In genomic region chr1:66335859-66336640, GRCh38 we compare ENCODE assay signal across 9 cellular contexts.
DNase-seq lines count a peak whose midpoint lies in the region; ATAC-seq, FAIRE-seq and TF ChIP-seq lines count a peak whose summit lies in the region.
"Had no signal": no experiment of that assay in that cellular context is flagged by ENCODE, and none has a peak within 500 bp of the region (broad histone marks: within the 10 kb centered on the region; RNA-seq: fewer than 3 reads in every experiment).

No MANE protein-coding gene starts in this region.

- TF ChIP-seq POLR2A in GM19099 (IDR thresholded peaks at IDR 0.05; ENCODE audit: extremely low read depth, insufficient read length, low read depth) (peak; percentile 60), GM12878 (IDR thresholded peaks at IDR 0.05; ENCODE audit: low read depth, low read length) (peak; percentile 76)

- H3K27ac ChIP-seq in GM12878 (ENCODE audit: control insufficient read depth, insufficient read depth), result peak overlapping the region; percentile 93
- no peak overlapping the region for H3K27ac ChIP-seq in hepatocyte

- H4K20me1 ChIP-seq in GM12878 (ENCODE audit: control insufficient read depth, insufficient read depth) (no peaks in the 10 kb centered on the region), hepatocyte (ENCODE audit: insufficient read depth, poor library complexity, severe bottlenecking) (no peaks in the 10 kb centered on the region)

- H3K4me1 ChIP-seq in GM12878 (ENCODE audit: control insufficient read depth, insufficient read depth, low read length), result peaks cover 24% of the 10 kb centered on the region
- H3K4me1 ChIP-seq in hepatocyte (ENCODE audit: insufficient read depth), result peaks cover 8% of the 10 kb centered on the region

- no peaks in the 10 kb centered on the region for H3K9me2 ChIP-seq in hepatocyte (replicated peaks; ENCODE audit: insufficient read depth)

- DNase-seq in T-helper 22 cell (ENCODE audit: low read depth) (peak; percentile 81), GM12878 (ENCODE audit: low read depth, low spot score) (peak; percentile 97), lung microvascular endothelial cell (ENCODE audit: low read depth in 2 of 2) (peak; percentile 95 to 97), hepatocyte (ENCODE audit: low spot score) (no peak), NCI-H187 (lab: John Stamatoyannopoulos, UW) (no peak)
- peak; percentile 44 for DNase-seq in stimulated activated CD8-positive, alpha-beta memory T cell treated with anti-CD3 and anti-CD28 coated beads, Interleukin-4, amount 100 ng/mL, for 24 hours (ENCODE audit: low read depth)

- H3K4me2 ChIP-seq in GM12878 (ENCODE audit: control insufficient read depth, insufficient read depth) (peak overlapping the region; percentile 78), hepatocyte (no peak overlapping the region)

- peak overlapping the region; percentile 88 for H3K9ac ChIP-seq in GM12878 (ENCODE audit: control insufficient read depth, insufficient read depth, low read length)

- H3K9me3 ChIP-seq in GM12878 (replicated peaks; ENCODE audit: control insufficient read depth, insufficient read depth, low read length) (no peaks in the 10 kb centered on the region), hepatocyte (ENCODE audit: low read depth) (no peaks in the 10 kb centered on the region)

- ATAC-seq in HG03135 (IDR thresholded peaks at IDR 0.05; ENCODE audit: unreplicated experiment) (peak; percentile 83), GM12878 (peak; percentile 63)

- peak; percentile 95 to 97; a peak in 3 of 4 replicates for TF ChIP-seq EP300 in GM12878 (IDR thresholded peaks at IDR 0.05; ENCODE audit: borderline replicate concordance in 1 of 2, control insufficient read depth in 1 of 2, low read depth in 2 of 2, low read length in 2 of 2)

- H3K79me2 ChIP-seq in GM12878 (ENCODE audit: control insufficient read depth, insufficient read depth, low read length) (peaks cover 83% of the 10 kb centered on the region), hepatocyte (no peaks in the 10 kb centered on the region)

- intact Hi-C loops in GM12878 (cut with micrococcal nuclease; ENCODE audit: unreplicated experiment), result loop anchor here (1.0 to 2.0 kb wide), 5 partner anchors 39 to 111 kb away; no protein-coding TSS in a partner anchor

- RAD21 ChIA-PET in GM12878 (lab: Charles Lee; ENCODE audit: unreplicated experiment), result interaction anchor here (0.8 to 13.5 kb wide), 14 partner anchors 12 to 108 kb away, joined by 3 to 238 read pairs (median 6); no protein-coding TSS in a partner anchor

- H3K36me3 ChIP-seq in GM12878 (ENCODE audit: control insufficient read depth in 2 of 2, insufficient read depth in 2 of 2, low read length in 1 of 2), result no peaks in the 10 kb centered on the region
- H3K36me3 ChIP-seq in hepatocyte (replicated peaks; ENCODE audit: insufficient read depth, low read depth), result no peaks in the 10 kb centered on the region

- under 1% methylated on average over 10 of the region's 10 CpGs for WGBS in GM12878 (ENCODE audit: insufficient coverage, insufficient replicate concordance, low lambda C conversion rate, missing lambda C conversion rate)
- 64% methylated on average over 10 of the region's 10 CpGs for WGBS in hepatocyte (ENCODE audit: low lambda C conversion rate, missing lambda C conversion rate)

- no peaks in the 10 kb centered on the region for H3K27me3 ChIP-seq in GM12878 (replicated peaks in 1 of 2; ENCODE audit: control insufficient read depth in 2 of 2, insufficient read depth in 2 of 2, low read length in 1 of 2)
- H3K27me3 ChIP-seq in hepatocyte, result no peaks in the 10 kb centered on the region

- FAIRE-seq in GM12878 (lab: Jason Lieb, UNC), result peak; percentile 94
- FAIRE-seq: islet of Langerhans had no signal

- TF ChIP-seq RAD21 in GM12878 (IDR thresholded peaks at IDR 0.05; ENCODE audit: insufficient read depth, low read depth, low read length), result no peak

- in situ Hi-C loops in GM12878 (cut with MboI), result no loop called here

- BruUV-seq in GM12878 (replicated peaks; lab: Mats Ljungman, UMichigan), result TSS peak; percentile 30

- peak overlapping the region; percentile 74 for H2AFZ ChIP-seq in GM12878 (ENCODE audit: control insufficient read depth, low read depth, low read length)
- H2AFZ ChIP-seq in hepatocyte, result no peak overlapping the region

- H3K4me3 ChIP-seq in GM12878, result peak overlapping the region; percentile 81
- H3K4me3 ChIP-seq in hepatocyte, result no peak overlapping the region

- TF ChIP-seq CTCF in GM12878 (IDR thresholded peaks at IDR 0.05 in 2 of 3, conservative IDR thresholded peaks at IDR 0.05 in 1 of 3; ENCODE audit: control insufficient read depth in 2 of 3, extremely low read depth in 1 of 3, insufficient read depth in 1 of 3, low read depth in 3 of 3, low read length in 3 of 3) (no peak), hepatocyte (IDR thresholded peaks at IDR 0.05; ENCODE audit: poor library complexity) (no peak)

- SMC1A ChIA-PET in GM12878 (lab: Charles Lee; ENCODE audit: uncharacterized antibody, unreplicated experiment), result interaction anchor here (0.9 to 16.3 kb wide), 14 partner anchors 10 to 108 kb away, joined by 3 to 331 read pairs (median 4); no protein-coding TSS in a partner anchor

- POLR2A ChIA-PET in GM12878 (lab: Charles Lee), result interaction anchor here (1.5 to 6.1 kb wide), 6 partner anchors 9 to 54 kb away, joined by 4 to 79 read pairs (median 10); no protein-coding TSS in a partner anchor

- CTCF ChIA-PET in GM12878 (lab: Yijun Ruan, JAX), result interaction anchor here (1.1 to 8.9 kb wide), 5 partner anchors 12 to 110 kb away, joined by 3 to 123 read pairs (median 5); no protein-coding TSS in a partner anchor

TF ChIP-seq in GM12878, 131 proteins besides CTCF, POLR2A, EP300 and RAD21 (continues in another document):
- no peak for TF ChIP-seq MEF2A (IDR thresholded peaks at IDR 0.05; ENCODE audit: insufficient read depth, low read depth, low read length)
- peak; percentile 99 for TF ChIP-seq NR2F1 (conservative IDR thresholded peaks at IDR 0.05)
- TF ChIP-seq, protein P1, sequence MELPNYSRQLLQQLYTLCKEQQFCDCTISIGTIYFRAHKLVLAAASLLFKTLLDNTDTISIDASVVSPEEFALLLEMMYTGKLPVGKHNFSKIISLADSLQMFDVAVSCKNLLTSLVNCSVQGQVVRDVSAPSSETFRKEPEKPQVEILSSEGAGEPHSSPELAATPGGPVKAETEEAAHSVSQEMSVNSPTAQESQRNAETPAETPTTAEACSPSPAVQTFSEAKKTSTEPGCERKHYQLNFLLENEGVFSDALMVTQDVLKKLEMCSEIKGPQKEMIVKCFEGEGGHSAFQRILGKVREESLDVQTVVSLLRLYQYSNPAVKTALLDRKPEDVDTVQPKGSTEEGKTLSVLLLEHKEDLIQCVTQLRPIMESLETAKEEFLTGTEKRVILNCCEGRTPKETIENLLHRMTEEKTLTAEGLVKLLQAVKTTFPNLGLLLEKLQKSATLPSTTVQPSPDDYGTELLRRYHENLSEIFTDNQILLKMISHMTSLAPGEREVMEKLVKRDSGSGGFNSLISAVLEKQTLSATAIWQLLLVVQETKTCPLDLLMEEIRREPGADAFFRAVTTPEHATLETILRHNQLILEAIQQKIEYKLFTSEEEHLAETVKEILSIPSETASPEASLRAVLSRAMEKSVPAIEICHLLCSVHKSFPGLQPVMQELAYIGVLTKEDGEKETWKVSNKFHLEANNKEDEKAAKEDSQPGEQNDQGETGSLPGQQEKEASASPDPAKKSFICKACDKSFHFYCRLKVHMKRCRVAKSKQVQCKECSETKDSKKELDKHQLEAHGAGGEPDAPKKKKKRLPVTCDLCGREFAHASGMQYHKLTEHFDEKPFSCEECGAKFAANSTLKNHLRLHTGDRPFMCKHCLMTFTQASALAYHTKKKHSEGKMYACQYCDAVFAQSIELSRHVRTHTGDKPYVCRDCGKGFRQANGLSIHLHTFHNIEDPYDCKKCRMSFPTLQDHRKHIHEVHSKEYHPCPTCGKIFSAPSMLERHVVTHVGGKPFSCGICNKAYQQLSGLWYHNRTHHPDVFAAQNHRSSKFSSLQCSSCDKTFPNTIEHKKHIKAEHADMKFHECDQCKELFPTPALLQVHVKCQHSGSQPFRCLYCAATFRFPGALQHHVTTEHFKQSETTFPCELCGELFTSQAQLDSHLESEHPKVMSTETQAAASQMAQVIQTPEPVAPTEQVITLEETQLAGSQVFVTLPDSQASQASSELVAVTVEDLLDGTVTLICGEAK (IDR thresholded peaks at IDR 0.05; ENCODE audit: borderline replicate concordance), result 0 out of 2 replicates have a peak, but pooled peaks have one; percentile 37
- TF ChIP-seq CBX3 (IDR thresholded peaks at IDR 0.05; ENCODE audit: borderline replicate concordance, low read depth), result no peak
- no peak for TF ChIP-seq SUZ12 (IDR thresholded peaks at IDR 0.05; ENCODE audit: unreplicated experiment)
- TF ChIP-seq ZBED1 (IDR thresholded peaks at IDR 0.05; ENCODE audit: borderline replicate concordance), result peak; percentile 63; the same call in 1 of the 2 replicates
- 0 out of 2 replicates have a peak, but pooled peaks have one; percentile 33 for TF ChIP-seq GABPA (IDR thresholded peaks at IDR 0.05; ENCODE audit: low read depth)
- TF ChIP-seq, protein P2, sequence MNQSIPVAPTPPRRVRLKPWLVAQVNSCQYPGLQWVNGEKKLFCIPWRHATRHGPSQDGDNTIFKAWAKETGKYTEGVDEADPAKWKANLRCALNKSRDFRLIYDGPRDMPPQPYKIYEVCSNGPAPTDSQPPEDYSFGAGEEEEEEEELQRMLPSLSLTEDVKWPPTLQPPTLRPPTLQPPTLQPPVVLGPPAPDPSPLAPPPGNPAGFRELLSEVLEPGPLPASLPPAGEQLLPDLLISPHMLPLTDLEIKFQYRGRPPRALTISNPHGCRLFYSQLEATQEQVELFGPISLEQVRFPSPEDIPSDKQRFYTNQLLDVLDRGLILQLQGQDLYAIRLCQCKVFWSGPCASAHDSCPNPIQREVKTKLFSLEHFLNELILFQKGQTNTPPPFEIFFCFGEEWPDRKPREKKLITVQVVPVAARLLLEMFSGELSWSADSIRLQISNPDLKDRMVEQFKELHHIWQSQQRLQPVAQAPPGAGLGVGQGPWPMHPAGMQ (IDR thresholded peaks at IDR 0.05; ENCODE audit: borderline replicate concordance), result no peak
- no peak for TF ChIP-seq NRF1 (conservative IDR thresholded peaks at IDR 0.05; ENCODE audit: low read depth, low read length)
- TF ChIP-seq HDGF (IDR thresholded peaks at IDR 0.05), result peak; percentile 56; the same call in 1 of the 2 replicates

Comparison
In these comparisons a context has a peak if more than half of its experiments do, and no peak if none do; other contexts are left out.
1. DNase-seq: peak in T-helper 22 cell (single experiment), GM12878 (single experiment), lung microvascular endothelial cell (2 of 2) and stimulated activated CD8-positive, alpha-beta memory T cell treated with anti-CD3 and anti-CD28 coated beads, Interleukin-4, amount 100 ng/mL, for 24 hours (single experiment); none in hepatocyte (single experiment) and NCI-H187 (0 of 2).